ENCODE assay signal across 31 cellular contexts in the genomic region with DNA sequence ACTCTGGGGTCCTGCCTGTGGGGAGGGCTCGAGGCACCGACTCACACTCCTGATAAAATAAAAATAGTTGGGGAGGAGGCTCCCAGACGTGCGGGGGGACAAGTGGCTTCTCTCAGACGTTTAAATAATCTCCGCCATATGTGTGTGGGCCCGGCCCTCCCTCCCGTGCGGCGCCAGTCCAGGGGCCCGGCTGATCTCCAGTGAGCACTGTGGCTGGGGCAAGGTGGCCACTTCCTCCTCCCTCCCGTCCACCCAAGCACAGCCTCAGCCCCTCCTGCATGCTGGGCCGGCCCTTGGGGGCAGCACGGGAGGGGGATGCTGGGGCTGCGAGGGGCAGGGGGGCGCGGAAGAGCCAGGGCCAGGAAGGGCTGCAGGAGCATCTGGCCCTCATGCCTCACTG. TPM values are rescaled to one million over a fixed set of nuclear protein-coding genes. Genes with fewer than 3 reads are reported as not detected.
"Had no signal": no experiment of that assay in that cellular context is flagged by ENCODE, and none has a peak within 500 bp of the region (broad histone marks: within the 10 kb centered on the region; RNA-seq: fewer than 3 reads in every experiment).

No MANE protein-coding gene starts in this region.

- DNase-seq: effector CD8-positive, alpha-beta T cell; endodermal cell; foreskin fibroblast; gastrocnemius medialis; head of caudate nucleus; left cardiac atrium; left lung; mesenchymal stem cell; mucosa of descending colon; naive B cell; stimulated activated CD4-positive, alpha-beta T cell treated with anti-CD3 and anti-CD28 coated beads, Interleukin-12 subunit alpha, Interleukin-12 subunit beta, amount 100 ng/mL, for 4 hours; stimulated activated CD4-positive, alpha-beta T cell treated with anti-CD3 and anti-CD28 coated beads, Interleukin-1b, Interleukin-23, amount 100 ng/mL, for 48 hours; stimulated activated CD4-positive, alpha-beta T cell treated with anti-CD3 and anti-CD28 coated beads, Interleukin-4, amount 100 ng/mL, for 1 hour; stimulated activated CD8-positive, alpha-beta memory T cell treated with anti-CD3 and anti-CD28 coated beads, Interleukin-4, amount 100 ng/mL, for 48 hours; stimulated activated naive CD4-positive, alpha-beta T cell; stimulated activated naive CD8-positive, alpha-beta T cell treated with anti-CD3 and anti-CD28 coated beads, Interleukin-15, amount 100 ng/mL, for 72 hours; trophoblast cell had no signal

- H3K27ac ChIP-seq: epithelial cell of prostate, gastrocnemius medialis, left lung, parathyroid adenoma, right atrium auricular region, thyroid gland, vagina had no signal

- ATAC-seq: esophagus mucosa; gastrocnemius medialis; left cardiac atrium; left lung; mucosa of descending colon; natural killer cell treated with Interleukin-12 subunit alpha and Interleukin-12 subunit beta and Interleukin-15 and Interleukin-18, amount 100 ng/mL, for 72 hours; sciatic nerve; stimulated activated naive CD8-positive, alpha-beta T cell treated with anti-CD3 and anti-CD28 coated beads, Interleukin-15, amount 100 ng/mL, for 72 hours had no signal

- H3K4me3 ChIP-seq: gastrocnemius medialis, left lung, mucosa of descending colon, right atrium auricular region, smooth muscle cell, thyroid gland, vagina had no signal

- H3K36me3 ChIP-seq: gastrocnemius medialis, left lung, right atrium auricular region, thyroid gland, vagina had no signal

- H3K79me2 ChIP-seq: parathyroid adenoma had no signal

- H2AFZ ChIP-seq: parathyroid adenoma had no signal

- H3K4me1 ChIP-seq: gastrocnemius medialis, left lung had no signal

- H3K9me3 ChIP-seq: gastrocnemius medialis, left lung, mucosa of descending colon, right atrium auricular region, thyroid gland, vagina had no signal

- H3K27me3 ChIP-seq: thyroid gland, vagina had no signal

- H3K4me2 ChIP-seq: smooth muscle cell had no signal

- H3K9ac ChIP-seq: parathyroid adenoma had no signal

RNA-seq across cellular contexts. Expression of gene PLCH2, which starts 4.0 kb away (rescaled TPM):
- total RNA-seq: gastrocnemius medialis, progenitor cell of endocrine pancreas had no signal

RNA-seq across cellular contexts. Expression of gene HES5, which starts 58.0 kb away (rescaled TPM):
- total RNA-seq: endodermal cell; glomerular endothelial cell; lung microvascular endothelial cell; mesothelial cell of epicardium; natural killer cell treated with Interleukin-12 subunit alpha and Interleukin-12 subunit beta and Interleukin-15 and Interleukin-18, amount 100 ng/mL, for 72 hours; osteoblast; right atrium auricular region; thyroid gland; vagina had no signal
